ENCODE assay signal across 8 cellular contexts in genomic region chr19:41595258-41595889, GRCh38. TPM values are rescaled to one million over a fixed set of nuclear protein-coding genes. Genes with fewer than 3 reads are reported as not detected.
DNase-seq lines count a peak whose midpoint lies in the region; ATAC-seq and TF ChIP-seq lines count a peak whose summit lies in the region.

No MANE protein-coding gene starts in this region.

- intact Hi-C loops in lower leg skin (cut with DNase I; ENCODE audit: low total_unique reads) = no loop called here

- ATAC-seq in activated CD4-positive, CD25-positive, alpha-beta regulatory T cell treated with anti-CD3 and anti-CD28 coated beads, Interleukin-2, amount 50 U/mL, for 24 hours = peak; percentile 87 to 92

- peaks cover 5% of the 10 kb centered on the region for H3K9me3 Mint-ChIP-seq in chondrocyte (ENCODE audit: low read depth)

- H3K27ac ChIP-seq in liver (ENCODE audit: low read depth in 1 of 2, low read length in 2 of 2) = no peak overlapping the region

- in situ Hi-C loops in HAP-1 (cut with MboI; ENCODE audit: low sequenced_read_pairs) = no loop called here

- WGBS in liver = 23% methylated on average over 4 of the region's 4 CpGs
- WGBS in lower leg skin, 2 donors = 23 to 36% methylated on average over 4 of the region's 4 CpGs

- no peak overlapping the region for H3K4me3 ChIP-seq in HAP-1
- no peak overlapping the region for H3K4me3 ChIP-seq in liver (ENCODE audit: low read depth in 1 of 3, low read length in 3 of 3)
- no peak overlapping the region for H3K4me3 ChIP-seq in lower leg skin (ENCODE audit: low read depth, poor library complexity, severe bottlenecking)

- TF ChIP-seq RAD21 in liver (IDR thresholded peaks at IDR 0.05) = peak; percentile 77 to 83

- peaks cover 30% of the 10 kb centered on the region for H3K27me3 Mint-ChIP-seq in chondrocyte (ENCODE audit: low read depth)

- H3K36me3 ChIP-seq in HAP-1 (replicated peaks) (no peaks in the 10 kb centered on the region), liver (ENCODE audit: control insufficient read depth in 4 of 4, insufficient read depth in 3 of 4, low read depth in 1 of 4, low read length in 3 of 4) (no peaks in the 10 kb centered on the region)

- TF ChIP-seq POLR2A in lower leg skin (IDR thresholded peaks at IDR 0.05) = no peak

- no peaks in the 10 kb centered on the region for H3K36me3 Mint-ChIP-seq in chondrocyte (ENCODE audit: low read depth)

- TF ChIP-seq CTCF in chondrocyte (IDR thresholded peaks at IDR 0.05) = peak; percentile 78
- TF ChIP-seq CTCF in liver (IDR thresholded peaks at IDR 0.05; ENCODE audit: low read depth, low read length, missing input control) = peak; percentile 65
- TF ChIP-seq CTCF in lower leg skin (IDR thresholded peaks at IDR 0.05) = no peak

- H3K4me3 Mint-ChIP-seq in chondrocyte (ENCODE audit: unreplicated experiment) = no peak overlapping the region

- peaks cover 2% of the 10 kb centered on the region for H3K4me1 Mint-ChIP-seq in chondrocyte (ENCODE audit: low read depth)

- no peaks in the 10 kb centered on the region for H3K4me1 ChIP-seq in HAP-1
- no peaks in the 10 kb centered on the region for H3K4me1 ChIP-seq in liver (ENCODE audit: control insufficient read depth in 4 of 4, insufficient read depth in 4 of 4, low read length in 3 of 4)

- DNase-seq in COLO829 (ENCODE audit: low spot score) = peak; percentile 64
- peak; percentile 57 to 66 for DNase-seq in HAP-1 (ENCODE audit: low spot score in 2 of 2)
- peak; percentile 85 for DNase-seq in NCI-H2227 (lab: John Stamatoyannopoulos, UW; ENCODE audit: unreplicated experiment)
- no peak for DNase-seq in chondrocyte (ENCODE audit: low spot score)
- DNase-seq in stimulated activated CD8-positive, alpha-beta memory T cell treated with anti-CD3 and anti-CD28 coated beads, Interleukin-2, amount 100 ng/mL, for 1 hour (ENCODE audit: low read depth in 2 of 2) = peak; percentile 33 to 44
- no peak for DNase-seq in lower leg skin (ENCODE audit: low spot score in 2 of 2)

- H3K27ac Mint-ChIP-seq in chondrocyte (ENCODE audit: unreplicated experiment) = no peak overlapping the region

- no peaks in the 10 kb centered on the region for H3K9me3 ChIP-seq in HAP-1
- no peaks in the 10 kb centered on the region for H3K9me3 ChIP-seq in liver (ENCODE audit: control insufficient read depth in 4 of 4, low read length in 3 of 4)

- no peak overlapping the region for H3K9ac ChIP-seq in liver (ENCODE audit: low read depth in 1 of 2, low read length in 2 of 2)

- H3K27me3 ChIP-seq in HAP-1 (ENCODE audit: low read depth) (no peaks in the 10 kb centered on the region), liver (ENCODE audit: control insufficient read depth in 4 of 4, insufficient read depth in 4 of 4, low read length in 3 of 4) (peaks cover 0 to under 1% (median 0%) of the 10 kb centered on the region in 4 donors)

TF ChIP-seq in liver, 16 proteins besides CTCF, POLR2A, EP300 and RAD21:
- TF ChIP-seq JUND (IDR thresholded peaks at IDR 0.05) (no peak), FOXA2 (IDR thresholded peaks at IDR 0.05) (peak; percentile 40), REST (IDR thresholded peaks at IDR 0.05) (peak; percentile 39), NR2F2 (IDR thresholded peaks at IDR 0.05) (no peak)
- TF ChIP-seq, protein P1, sequence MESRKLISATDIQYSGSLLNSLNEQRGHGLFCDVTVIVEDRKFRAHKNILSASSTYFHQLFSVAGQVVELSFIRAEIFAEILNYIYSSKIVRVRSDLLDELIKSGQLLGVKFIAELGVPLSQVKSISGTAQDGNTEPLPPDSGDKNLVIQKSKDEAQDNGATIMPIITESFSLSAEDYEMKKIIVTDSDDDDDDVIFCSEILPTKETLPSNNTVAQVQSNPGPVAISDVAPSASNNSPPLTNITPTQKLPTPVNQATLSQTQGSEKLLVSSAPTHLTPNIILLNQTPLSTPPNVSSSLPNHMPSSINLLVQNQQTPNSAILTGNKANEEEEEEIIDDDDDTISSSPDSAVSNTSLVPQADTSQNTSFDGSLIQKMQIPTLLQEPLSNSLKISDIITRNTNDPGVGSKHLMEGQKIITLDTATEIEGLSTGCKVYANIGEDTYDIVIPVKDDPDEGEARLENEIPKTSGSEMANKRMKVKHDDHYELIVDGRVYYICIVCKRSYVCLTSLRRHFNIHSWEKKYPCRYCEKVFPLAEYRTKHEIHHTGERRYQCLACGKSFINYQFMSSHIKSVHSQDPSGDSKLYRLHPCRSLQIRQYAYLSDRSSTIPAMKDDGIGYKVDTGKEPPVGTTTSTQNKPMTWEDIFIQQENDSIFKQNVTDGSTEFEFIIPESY (IDR thresholded peaks at IDR 0.05) = no peak

RNA-seq across cellular contexts. Expression of gene CEACAM21, which starts 19.4 kb away (rescaled TPM):
- total RNA-seq in chondrocyte = not detected in 3 replicates
- 1 to 10 TPM; 1.8 to 2.5 TPM for total RNA-seq in liver
- 1 to 10 TPM in 1 of 2 donors, under 1 TPM in 1; 0.58 to 1.8 TPM for polyA plus RNA-seq in liver
- under 1 TPM in 1 of 4 donors, not detected in 3; 0.75 TPM for total RNA-seq in lower leg skin

RNA-seq across cellular contexts. Expression of gene CEACAM4, which starts 31.5 kb away (rescaled TPM):
- total RNA-seq in chondrocyte = not detected in 3 replicates
- 1 to 10 TPM in 1 of 2 donors, under 1 TPM in 1; 0.84 to 2.2 TPM for total RNA-seq in liver
- under 1 TPM; 0.63 to 0.75 TPM for polyA plus RNA-seq in liver
- total RNA-seq in lower leg skin = under 1 TPM in 2 of 4 donors, not detected in 2; 0.84 to 0.88 TPM

Comparison
In these comparisons a context has a peak if more than half of its experiments do, and no peak if none do; other contexts are left out.
1. DNase-seq: peak in COLO829 (single experiment), HAP-1 (2 of 2), NCI-H2227 (single experiment) and stimulated activated CD8-positive, alpha-beta memory T cell treated with anti-CD3 and anti-CD28 coated beads, Interleukin-2, amount 100 ng/mL, for 1 hour (2 of 2); none in chondrocyte (single experiment) and lower leg skin (0 of 2).
2. CTCF ChIP-seq: peak in chondrocyte (single experiment) and liver (single experiment); none in lower leg skin (0 of 3).